Comparison of ENCODE assay signal across 30 cellular contexts in the genomic region with DNA sequence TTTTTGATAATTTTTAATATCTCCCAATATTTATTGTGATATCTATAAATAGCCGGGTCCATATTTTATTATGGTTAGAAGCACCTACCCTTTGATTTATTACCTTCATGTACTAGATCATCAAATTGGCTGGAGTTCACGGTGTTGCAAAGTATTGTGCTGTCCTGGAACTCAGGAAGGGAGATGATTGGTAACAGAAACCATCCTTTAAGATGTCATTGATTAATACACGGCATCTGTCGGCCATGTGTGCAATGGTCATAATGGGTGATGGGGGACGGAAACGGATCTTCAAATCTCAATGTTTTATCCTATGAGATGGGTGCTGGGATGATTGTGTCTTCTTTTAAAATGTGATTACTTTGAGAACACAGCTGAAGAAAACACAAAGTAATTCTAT.
"Had no signal": no experiment of that assay in that cellular context is flagged by ENCODE, and none has a peak within 500 bp of the region (broad histone marks: within the 10 kb centered on the region; RNA-seq: fewer than 3 reads in every experiment).

No MANE protein-coding gene starts in this region.

- DNase-seq: activated B cell treated with CpG ODN at 0.5 μM for 24 hours; activated CD4-positive, alpha-beta memory T cell treated with anti-CD3 and anti-CD28 coated beads for 36 hours; activated CD4-positive, alpha-beta T cell treated with anti-CD3 and anti-CD28 coated beads for 4 hours; activated CD4-positive, alpha-beta T cell treated with anti-CD3 and anti-CD28 coated beads, Interleukin-2, amount 10 ng/mL, durations not matched to agents 24 days and 14 days; activated CD4-positive, alpha-beta T cell treated with anti-CD3 and anti-CD28 coated beads, Interleukin-2, amount 50 U/mL, for 1 hour; activated CD4-positive, alpha-beta T cell treated with anti-CD3 and anti-CD28 coated beads, Interleukin-2, amount 50 U/mL, for 4 hours; activated CD4-positive, CD25-positive, alpha-beta regulatory T cell treated with anti-CD3 and anti-CD28 coated beads, Interleukin-2, amount 50 U/mL, for 72 hours; activated CD8-positive, alpha-beta memory T cell treated with anti-CD3 and anti-CD28 coated beads, Interleukin-2, amount 50 U/mL, for 4 hours; activated CD8-positive, alpha-beta T cell treated with anti-CD3 and anti-CD28 coated beads for 36 hours; activated effector memory CD4-positive, alpha-beta T cell treated with anti-CD3 and anti-CD28 coated beads, Interleukin-2, amount 50 U/mL, for 16 hours; activated gamma-delta T cell treated with Interleukin-2 at 50 U/mL for 16 hours; activated naive CD4-positive, alpha-beta T cell; activated naive CD4-positive, alpha-beta T cell treated with anti-CD3 and anti-CD28 coated beads for 36 hours; activated naive CD4-positive, alpha-beta T cell treated with anti-CD3 and anti-CD28 coated beads, Interleukin-2, amount 50 U/mL, for 16 hours; activated naive CD8-positive, alpha-beta T cell treated with anti-CD3 and anti-CD28 coated beads for 36 hours; activated T-cell treated with anti-CD3 and anti-CD28 coated beads for 4 hours; activated T-cell treated with anti-CD3 and anti-CD28 coated beads, Interleukin-2, amount 50 U/mL, for 1 hour; activated T-cell treated with anti-CD3 and anti-CD28 coated beads, Interleukin-2, amount 50 U/mL, for 4 hours; activated T-cell treated with anti-CD3 and anti-CD28 coated beads, Interleukin-2, amount 50 U/mL, for 72 hours; adrenal gland; amniotic stem cell; aorta; body of pancreas; brain microvascular endothelial cell; central memory CD4-positive, alpha-beta T cell; T-helper 2 cell; T-helper 9 cell had no signal

- H3K4me3 ChIP-seq: adrenal gland, body of pancreas, breast epithelium had no signal

- ATAC-seq: activated CD8-positive, alpha-beta T cell treated with anti-CD3 and anti-CD28 coated beads for 36 hours; activated naive CD4-positive, alpha-beta T cell treated with anti-CD3 and anti-CD28 coated beads, Interleukin-2, amount 50 U/mL, for 72 hours; activated T-cell treated with anti-CD3 and anti-CD28 coated beads, Interleukin-2, amount 50 U/mL, for 4 hours; activated T-cell treated with anti-CD3 and anti-CD28 coated beads, Interleukin-2, amount 50 U/mL, for 72 hours; activated T-helper 17 cell treated with anti-CD3 and anti-CD28 coated beads, Interleukin-2, amount 50 U/mL, for 72 hours; body of pancreas had no signal
